ENCODE assay signal across 15 cellular contexts in genomic region chr13:110794209-110794608, GRCh38.
"Had no signal": no experiment of that assay in that cellular context is flagged by ENCODE, and none has a peak within 500 bp of the region (broad histone marks: within the 10 kb centered on the region; RNA-seq: fewer than 3 reads in every experiment).

No MANE protein-coding gene starts in this region.

- H3K27ac ChIP-seq: coronary artery, dorsolateral prefrontal cortex, esophagus muscularis mucosa, foreskin keratinocyte, gastroesophageal sphincter, heart left ventricle, left lung, lower lobe of right lung had no signal

- H3K4me3 ChIP-seq: coronary artery, dorsolateral prefrontal cortex, esophagus muscularis mucosa, gastroesophageal sphincter, heart left ventricle, left lung, lower lobe of right lung, mucosa of descending colon had no signal

- H3K36me3 ChIP-seq: esophagus muscularis mucosa, gastroesophageal sphincter, heart left ventricle, left lung, lower lobe of right lung had no signal

- DNase-seq: dermis blood vessel endothelial cell; effector CD4-positive, alpha-beta T cell; effector memory CD4-positive, alpha-beta T cell; foreskin keratinocyte; heart left ventricle; hippocampal formation; left cardiac atrium; left lung; left ventricle myocardium superior; lower lobe of right lung; mucosa of descending colon had no signal

- ATAC-seq: gastroesophageal sphincter, heart left ventricle, left lung, left ventricle myocardium superior, lower lobe of right lung, mucosa of descending colon had no signal

- H3K4me1 ChIP-seq: foreskin keratinocyte, left lung, lower lobe of right lung had no signal
